In the genomic region with DNA sequence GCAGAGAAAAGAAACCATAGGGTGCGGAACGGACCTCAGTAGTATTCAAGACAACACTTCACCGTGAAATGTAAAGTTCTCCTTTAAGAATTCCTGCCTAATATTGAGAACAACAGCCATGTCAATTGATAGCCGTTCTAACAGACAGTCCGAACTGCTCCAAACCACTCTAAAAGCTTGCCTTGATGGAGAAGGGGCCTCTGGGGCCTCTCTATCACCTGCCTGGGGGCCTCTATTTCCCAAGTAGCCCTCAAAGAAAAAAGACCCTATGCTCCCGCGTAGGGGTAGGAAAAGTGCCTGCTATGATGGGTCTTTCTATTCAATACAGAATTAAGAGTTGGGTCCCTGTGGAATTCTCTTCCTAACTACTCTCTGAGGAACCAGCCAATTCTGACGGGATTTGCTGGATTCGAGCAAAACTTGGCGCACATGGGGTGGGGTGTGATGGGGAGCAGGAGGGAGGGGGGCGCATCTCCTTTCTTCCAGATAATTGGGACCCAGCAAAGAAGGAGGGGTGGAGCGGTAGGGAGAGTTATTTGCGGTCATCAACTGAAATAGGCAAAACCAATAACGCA, we compare ENCODE assay signal across 16 cellular contexts. TPM values are rescaled to one million over a fixed set of nuclear protein-coding genes. Genes with fewer than 3 reads are reported as not detected.
DNase-seq lines count a peak whose midpoint lies in the region; ATAC-seq and TF ChIP-seq lines count a peak whose summit lies in the region.
"Had no signal": no experiment of that assay in that cellular context is flagged by ENCODE, and none has a peak within 500 bp of the region (broad histone marks: within the 10 kb centered on the region; RNA-seq: fewer than 3 reads in every experiment).

No MANE protein-coding gene starts in this region.

- H3K4me1 Mint-ChIP-seq in WTC11, result peaks cover 71% of the 10 kb centered on the region

- H3K4me1 ChIP-seq in iPS-15b (ENCODE audit: control insufficient read depth, insufficient read depth, low read length) (peaks cover 29% of the 10 kb centered on the region), smooth muscle cell (ENCODE audit: low read depth) (peaks cover 11% of the 10 kb centered on the region)
- H3K4me1 ChIP-seq: Peyer's patch had no signal

- no peak overlapping the region for H3K27ac Mint-ChIP-seq in WTC11
- H3K27ac Mint-ChIP-seq: CD8-positive, alpha-beta memory T cell had no signal

- no peaks in the 10 kb centered on the region for H3K9me3 ChIP-seq in iPS-15b (ENCODE audit: control insufficient read depth, insufficient read depth, low read length)
- H3K9me3 ChIP-seq in smooth muscle cell (replicated peaks; ENCODE audit: low read depth), result no peaks in the 10 kb centered on the region
- H3K9me3 ChIP-seq: HAP-1, Peyer's patch had no signal

- H3K36me3 ChIP-seq in H7 (replicated peaks; ENCODE audit: control insufficient read depth, insufficient read depth, low read length) (no peaks in the 10 kb centered on the region), iPS-15b (ENCODE audit: control insufficient read depth, insufficient read depth, low read length) (no peaks in the 10 kb centered on the region), smooth muscle cell (ENCODE audit: low read depth) (no peaks in the 10 kb centered on the region)
- H3K36me3 ChIP-seq: BLaER1, HAP-1, Peyer's patch had no signal

- no peak overlapping the region for H3K27ac ChIP-seq in smooth muscle cell (ENCODE audit: low read depth)
- H3K27ac ChIP-seq: BLaER1, HL-60, Peyer's patch had no signal

- peak; percentile 36 for DNase-seq in H7
- no peak for DNase-seq in WTC11 (ENCODE audit: low spot score)
- no peak for DNase-seq in smooth muscle cell (lab: John Stamatoyannopoulos, UW; ENCODE audit: unreplicated experiment)
- DNase-seq: CD8-positive, alpha-beta memory T cell; DND-41; GDM1; Peyer's patch; SHP77 treated with DMSO at 0.1 percent for 48 hours had no signal

- POLR2A ChIA-PET in WTC11 (lab: Charles Lee), result no interaction called here

- peak overlapping the region; percentile 41; the same call in 1 of the 2 replicates for H3K4me3 Mint-ChIP-seq in WTC11
- H3K4me3 Mint-ChIP-seq: CD8-positive, alpha-beta memory T cell had no signal

- H3K4me3 ChIP-seq in H7 (ENCODE audit: insufficient read depth, low read depth, low read length) (no peak overlapping the region), iPS-15b (ENCODE audit: low read depth, low read length) (peak overlapping the region; percentile 33), smooth muscle cell (no peak overlapping the region)
- H3K4me3 ChIP-seq: BLaER1, HAP-1, K562, Peyer's patch had no signal

- WGBS in smooth muscle cell (ENCODE audit: low lambda C conversion rate), result 3% methylated on average over 13 of the region's 14 CpGs

- peaks cover 100% of the 10 kb centered on the region for H3K27me3 Mint-ChIP-seq in WTC11 (ENCODE audit: low read depth)

- H4K20me1 ChIP-seq in smooth muscle cell (ENCODE audit: low read depth), result no peaks in the 10 kb centered on the region
- H4K20me1 ChIP-seq: BLaER1 had no signal

- H2AFZ ChIP-seq in smooth muscle cell (ENCODE audit: low read depth), result no peak overlapping the region

- H3K9ac ChIP-seq in iPS-15b (ENCODE audit: low read depth, low read length) (no peak overlapping the region), smooth muscle cell (ENCODE audit: low read depth) (no peak overlapping the region)
- H3K9ac ChIP-seq: BLaER1 had no signal

- TF ChIP-seq CTCF in WTC11 (IDR thresholded peaks at IDR 0.05) (no peak), smooth muscle cell (IDR thresholded peaks at IDR 0.05; ENCODE audit: borderline replicate concordance, insufficient read depth, poor library complexity, severe bottlenecking) (no peak)

- H3K4me2 ChIP-seq in smooth muscle cell, result peak overlapping the region; percentile 72
- H3K4me2 ChIP-seq: BLaER1 had no signal

- no peaks in the 10 kb centered on the region for H3K9me3 Mint-ChIP-seq in WTC11

- no peaks in the 10 kb centered on the region for H3K36me3 Mint-ChIP-seq in WTC11
- H3K36me3 Mint-ChIP-seq: CD8-positive, alpha-beta memory T cell had no signal

- CTCF ChIA-PET in WTC11 (lab: Charles Lee), result interaction anchor here (2.2 to 2.3 kb wide), 2 partner anchors 9 to 30 kb away, joined by 8 to 11 read pairs; no protein-coding TSS in a partner anchor

- no peaks in the 10 kb centered on the region for H3F3A ChIP-seq in smooth muscle cell (ENCODE audit: low read depth)

- no peak for ATAC-seq in WTC11
- ATAC-seq in HG02840 (IDR thresholded peaks at IDR 0.05; ENCODE audit: low FRiP score, unreplicated experiment), result no peak
- no peak for ATAC-seq in HG03378 (IDR thresholded peaks at IDR 0.05; ENCODE audit: unreplicated experiment)
- ATAC-seq in GM21528 (IDR thresholded peaks at IDR 0.05; ENCODE audit: low FRiP score, unreplicated experiment), result no peak
- ATAC-seq: K562 had no signal

- no peaks in the 10 kb centered on the region for H3K79me2 ChIP-seq in smooth muscle cell (ENCODE audit: low read depth)

- H3K27me3 ChIP-seq in H7 (ENCODE audit: control insufficient read depth, insufficient read depth, low read length) (peaks cover 99% of the 10 kb centered on the region), iPS-15b (ENCODE audit: control insufficient read depth, insufficient read depth, low read length) (peaks cover 98% of the 10 kb centered on the region), smooth muscle cell (ENCODE audit: low read depth) (peaks cover 100% of the 10 kb centered on the region)

TF ChIP-seq in WTC11, 78 proteins besides CTCF, POLR2A, EP300 and RAD21:
- TF ChIP-seq TEAD1 (CRISPR knock-in tag; IDR thresholded peaks at IDR 0.05), result no peak
- TF ChIP-seq CBFB (CRISPR knock-in tag; IDR thresholded peaks at IDR 0.05; ENCODE audit: low read depth), result no peak
- no peak for TF ChIP-seq RELA (CRISPR knock-in tag; IDR thresholded peaks at IDR 0.05; ENCODE audit: borderline replicate concordance)
- TF ChIP-seq NR3C1 (CRISPR knock-in tag; conservative IDR thresholded peaks at IDR 0.05; ENCODE audit: low read depth), result no peak
TF ChIP-seq in WTC11: peak in this region for 0.

RNA-seq across cellular contexts. Expression of a gene that starts 8.3 kb away (rescaled TPM):
- total RNA-seq in H7 (2014; rRNA removed; shearing (Covaris generic)), result not detected in 2 replicates
- total RNA-seq in WTC11 (2021) (0.09 TPM in 1 of 3 replicates, not detected in the others), smooth muscle cell (0.13 and 2.6 TPM in 2 replicates)
- 0.43 and 1.9 TPM in 2 replicates for polyA plus RNA-seq in smooth muscle cell
- total RNA-seq: CD8-positive, alpha-beta memory T cell; K562; Peyer's patch had no signal
- polyA plus RNA-seq: CD8-positive, alpha-beta memory T cell; K562 had no signal

RNA-seq across cellular contexts. Expression of a gene that starts 27.6 kb away (rescaled TPM):
- total RNA-seq in H7 (2014; rRNA removed; shearing (Covaris generic)), result not detected in 2 replicates
- total RNA-seq in WTC11 (2021) (not detected in 3 replicates), smooth muscle cell (1.2 and 3.5 TPM in 2 replicates)
- polyA plus RNA-seq in smooth muscle cell, result 4.3 and 15.0 TPM in 2 replicates
- total RNA-seq: CD8-positive, alpha-beta memory T cell; K562; Peyer's patch had no signal
- polyA plus RNA-seq: CD8-positive, alpha-beta memory T cell; K562 had no signal
